Comparison of ENCODE assay signal across 12 cellular contexts in the genomic region with DNA sequence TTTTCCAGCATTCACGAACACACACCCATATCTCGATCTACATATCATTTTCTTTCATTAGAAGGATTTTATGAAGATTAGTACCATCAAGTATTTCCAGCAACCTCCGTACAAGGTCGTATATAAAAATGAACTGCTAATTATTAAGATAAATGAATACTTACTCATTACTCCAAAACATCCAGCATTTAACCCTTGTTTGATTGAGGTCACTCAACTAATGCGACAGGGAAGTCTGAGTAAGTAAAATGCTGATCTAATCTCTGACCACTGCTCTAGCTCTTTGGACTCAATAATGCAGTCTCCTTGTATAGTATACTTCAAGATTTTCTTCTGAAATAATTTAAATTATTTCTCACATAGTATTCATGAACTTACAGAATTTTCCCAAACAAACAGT. TPM values are rescaled to one million over a fixed set of nuclear protein-coding genes. Genes with fewer than 3 reads are reported as not detected.
A peak's percentile ranks its signal among the peaks of the same experiment; 100 is the strongest.
DNase-seq lines count a peak whose midpoint lies in the region; ATAC-seq and TF ChIP-seq lines count a peak whose summit lies in the region.
"Had no signal": no experiment of that assay in that cellular context is flagged by ENCODE, and none has a peak within 500 bp of the region (broad histone marks: within the 10 kb centered on the region; RNA-seq: fewer than 3 reads in every experiment).

No MANE protein-coding gene starts in this region.

- TF ChIP-seq EP300 in transverse colon (IDR thresholded peaks at IDR 0.05; ENCODE audit: low read depth): no peak

- H3K36me3 ChIP-seq in transverse colon (peaks cover 0 to 6% (median 0%) of the 10 kb centered on the region in 4 donors), thyroid gland (no peaks in the 10 kb centered on the region)
- H3K36me3 ChIP-seq: pancreas had no signal

- TF ChIP-seq POLR2A in transverse colon (IDR thresholded peaks at IDR 0.05) (no peak), thyroid gland (IDR thresholded peaks at IDR 0.05) (no peak)

- no peak for DNase-seq in activated naive CD4-positive, alpha-beta T cell treated with anti-CD3 and anti-CD28 coated beads, Interleukin-2, amount 10 ng/mL, durations not matched to agents 7 days and 5 days
- no peak for DNase-seq in activated naive CD4-positive, alpha-beta T cell treated with anti-CD3 and anti-CD28 coated beads, Interleukin-2, amount 50 U/mL, for 72 hours (ENCODE audit: low spot score in 2 of 2)
- DNase-seq in T-helper 17 cell (no peak), fibroblast of pulmonary artery (ENCODE audit: low read depth) (no peak), transverse colon (no peak), thyroid gland (no peak)
- DNase-seq in effector CD4-positive, alpha-beta T cell: no peak
- DNase-seq: activated CD4-positive, CD25-positive, alpha-beta regulatory T cell; hippocampal formation; MG63 had no signal

- 89% methylated on average over 4 to 5 of the region's 5 CpGs for WGBS in transverse colon (ENCODE audit: low coverage in 1 of 2), 2 donors
- 90 to 92% methylated on average over 5 of the region's 5 CpGs for WGBS in thyroid gland, 2 donors

- no peaks in the 10 kb centered on the region for H3K27me3 Mint-ChIP-seq in activated naive CD4-positive, alpha-beta T cell treated with anti-CD3 and anti-CD28 coated beads, Interleukin-2, amount 10 ng/mL, durations not matched to agents 7 days and 5 days
- no peaks in the 10 kb centered on the region for H3K27me3 Mint-ChIP-seq in T-helper 17 cell

- peak overlapping the region; percentile 94 for H3K4me3 Mint-ChIP-seq in activated naive CD4-positive, alpha-beta T cell treated with anti-CD3 and anti-CD28 coated beads, Interleukin-2, amount 10 ng/mL, durations not matched to agents 7 days and 5 days
- H3K4me3 Mint-ChIP-seq in T-helper 17 cell: peak overlapping the region; percentile 94

- H3K36me3 Mint-ChIP-seq in activated naive CD4-positive, alpha-beta T cell treated with anti-CD3 and anti-CD28 coated beads, Interleukin-2, amount 10 ng/mL, durations not matched to agents 7 days and 5 days: peaks cover 51% of the 10 kb centered on the region
- peaks cover 12 to 25% of the 10 kb centered on the region in 2 donors for H3K36me3 Mint-ChIP-seq in activated naive CD4-positive, alpha-beta T cell treated with anti-CD3 and anti-CD28 coated beads, Interleukin-2, amount 50 U/mL, for 72 hours
- no peaks in the 10 kb centered on the region for H3K36me3 Mint-ChIP-seq in T-helper 17 cell (ENCODE audit: low read depth)

- in situ Hi-C loops in transverse colon (cut with MboI; ENCODE audit: low pct_ligation_motif_present in 1 of 4, low pct_unique_long_range_greater_than_20kb in 1 of 4, low sequenced_read_pairs in 3 of 4): loop anchor here in 2 of 4 donors (25.0 kb wide), 1 partner anchor 90 kb away; the partner anchor contains the start of genes ESCO1 (in 2 of the 2) and SNRPD1 (in 2 of the 2)

- H3K9me3 ChIP-seq in T-helper 17 cell (ENCODE audit: control insufficient read depth, low read length, poor library complexity, severe bottlenecking) (no peaks in the 10 kb centered on the region), transverse colon (no peaks in the 10 kb centered on the region), thyroid gland (no peaks in the 10 kb centered on the region)
- H3K9me3 ChIP-seq: MG63, pancreas had no signal

- intact Hi-C loops in transverse colon (cut with DNase I; ENCODE audit: low total_unique reads) (no loop called here), thyroid gland (cut with DNase I) (loop anchor here (5.0 kb wide), 1 partner anchor 90 kb away; the partner anchor contains the start of gene SNRPD1)

- CTCF ChIA-PET in activated naive CD4-positive, alpha-beta T cell treated with anti-CD3 and anti-CD28 coated beads, Interleukin-2, amount 10 ng/mL, durations not matched to agents 7 days and 5 days (lab: Charles Lee): no interaction called here

- TF ChIP-seq CTCF in fibroblast of pulmonary artery (IDR thresholded peaks at IDR 0.05; ENCODE audit: low read length, missing control alignments): no peak
- no peak for TF ChIP-seq CTCF in transverse colon (IDR thresholded peaks at IDR 0.05)
- no peak for TF ChIP-seq CTCF in thyroid gland (IDR thresholded peaks at IDR 0.05)

- H3K27ac ChIP-seq in transverse colon (peak overlapping the region in 3 of 4 donors; percentile 97 to 99 (median 97)), thyroid gland (no peak overlapping the region)

- no peaks in the 10 kb centered on the region for H3K9me3 Mint-ChIP-seq in activated naive CD4-positive, alpha-beta T cell treated with anti-CD3 and anti-CD28 coated beads, Interleukin-2, amount 10 ng/mL, durations not matched to agents 7 days and 5 days
- no peaks in the 10 kb centered on the region for H3K9me3 Mint-ChIP-seq in activated naive CD4-positive, alpha-beta T cell treated with anti-CD3 and anti-CD28 coated beads, Interleukin-2, amount 50 U/mL, for 72 hours

- H3K4me1 ChIP-seq in transverse colon (peaks cover 4 to 28% (median 13%) of the 10 kb centered on the region in 4 donors), thyroid gland (peaks cover 0 to 3% of the 10 kb centered on the region in 2 donors)

- ATAC-seq in activated naive CD4-positive, alpha-beta T cell treated with anti-CD3 and anti-CD28 coated beads, Interleukin-2, amount 50 U/mL, for 72 hours: no peak
- ATAC-seq in T-helper 17 cell (no peak), GM21529 (IDR thresholded peaks at IDR 0.05; ENCODE audit: unreplicated experiment) (no peak)
- ATAC-seq: pancreas had no signal

- peak overlapping the region; percentile 98 for H3K27ac Mint-ChIP-seq in activated naive CD4-positive, alpha-beta T cell treated with anti-CD3 and anti-CD28 coated beads, Interleukin-2, amount 10 ng/mL, durations not matched to agents 7 days and 5 days
- H3K27ac Mint-ChIP-seq in activated naive CD4-positive, alpha-beta T cell treated with anti-CD3 and anti-CD28 coated beads, Interleukin-2, amount 50 U/mL, for 72 hours: peak overlapping the region in 1 of 2 donors; percentile 91
- H3K27ac Mint-ChIP-seq in T-helper 17 cell: peak overlapping the region; percentile 90

- no peaks in the 10 kb centered on the region for H3K27me3 ChIP-seq in transverse colon
- no peaks in the 10 kb centered on the region for H3K27me3 ChIP-seq in thyroid gland
- H3K27me3 ChIP-seq: MG63, pancreas had no signal

- H3K4me3 ChIP-seq in fibroblast of pulmonary artery (replicated peaks; ENCODE audit: low read depth, low read length): peak overlapping the region; percentile 64
- H3K4me3 ChIP-seq in transverse colon: peak overlapping the region in 1 of 4 donors; percentile 87
- H3K4me3 ChIP-seq in thyroid gland (replicated peaks in 1 of 3): no peak overlapping the region

- peaks cover 48% of the 10 kb centered on the region for H3K4me1 Mint-ChIP-seq in activated naive CD4-positive, alpha-beta T cell treated with anti-CD3 and anti-CD28 coated beads, Interleukin-2, amount 10 ng/mL, durations not matched to agents 7 days and 5 days
- peaks cover 22% of the 10 kb centered on the region for H3K4me1 Mint-ChIP-seq in T-helper 17 cell

RNA-seq across cellular contexts. Expression of gene ABHD3, which starts 2.0 kb away (rescaled TPM):
- 10 to 100 TPM; 19.9 to 39.7 TPM for total RNA-seq in activated naive CD4-positive, alpha-beta T cell treated with anti-CD3 and anti-CD28 coated beads, Interleukin-2, amount 50 U/mL, for 72 hours
- total RNA-seq in T-helper 17 cell: 10 to 100 TPM; 38.6 to 39.3 TPM
- total RNA-seq in transverse colon: 100 to 1,000 TPM in 3 of 4 donors, 10 to 100 TPM in 1; 59.8 to 611 (median 122) TPM
- 10 to 100 TPM; 17.6 to 28.2 (median 24.5) TPM for total RNA-seq in thyroid gland

RNA-seq across cellular contexts. Expression of gene MIB1, which starts 38.0 kb away (rescaled TPM):
- total RNA-seq in activated naive CD4-positive, alpha-beta T cell treated with anti-CD3 and anti-CD28 coated beads, Interleukin-2, amount 50 U/mL, for 72 hours: 10 to 100 TPM; 32.5 to 43.7 TPM
- total RNA-seq in T-helper 17 cell: 10 to 100 TPM; 39.0 to 45.1 TPM
- 10 to 100 TPM; 15.7 to 31.8 (median 27.6) TPM for total RNA-seq in transverse colon
- total RNA-seq in thyroid gland: 10 to 100 TPM; 35.8 to 55.6 (median 45.0) TPM

Comparison
In these comparisons a context has a peak if more than half of its experiments do, and no peak if none do; other contexts are left out.
1. H3K27ac ChIP-seq: peak in transverse colon (3 of 4); none in thyroid gland (0 of 3).